22 cellular contexts compared by ENCODE assay signal in the genomic region with DNA sequence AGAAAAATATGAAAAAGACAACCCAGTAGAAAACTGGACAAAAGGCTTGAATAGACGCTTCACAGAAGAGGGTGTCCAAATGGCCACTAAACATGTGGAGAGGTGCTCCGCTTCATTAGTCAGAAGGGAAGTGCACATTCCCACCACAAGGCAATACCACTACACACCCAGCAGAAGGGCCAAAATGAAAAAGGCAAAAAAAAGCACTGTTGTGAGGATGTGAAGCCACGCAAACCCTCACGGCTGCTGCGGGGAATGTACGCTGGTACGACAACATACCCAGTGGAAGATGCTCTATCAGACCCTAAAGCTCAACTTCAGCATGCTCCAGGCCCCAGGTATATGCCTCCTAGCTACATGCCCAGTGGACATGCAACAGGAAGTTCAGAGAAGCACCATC. TPM values are rescaled to one million over a fixed set of nuclear protein-coding genes. Genes with fewer than 3 reads are reported as not detected.
DNase-seq lines count a peak whose midpoint lies in the region; ATAC-seq lines count a peak whose summit lies in the region.
"Had no signal": no experiment of that assay in that cellular context is flagged by ENCODE, and none has a peak within 500 bp of the region (broad histone marks: within the 10 kb centered on the region; RNA-seq: fewer than 3 reads in every experiment).

No MANE protein-coding gene starts in this region.

- no peaks in the 10 kb centered on the region for H4K20me1 ChIP-seq in GM23248 (ENCODE audit: insufficient read depth)

- POLR2A ChIA-PET in activated naive CD8-positive, alpha-beta T cell treated with anti-CD3 and anti-CD28 coated beads, Interleukin-2, amount 10 ng/mL, durations not matched to agents 7 days and 5 days (lab: Charles Lee), result interaction anchor here (1.0 to 4.6 kb wide), 3 partner anchors 16 to 49 kb away, joined by 3 to 29 read pairs (median 3); partner anchors contain the start of gene PIK3R5

- H3K9me2 ChIP-seq in GM23248 (ENCODE audit: insufficient read depth), result no peaks in the 10 kb centered on the region

- no peak for DNase-seq in activated naive CD4-positive, alpha-beta T cell treated with anti-CD3 and anti-CD28 coated beads for 36 hours
- no peak for DNase-seq in activated naive CD4-positive, alpha-beta T cell (lab: John Stamatoyannopoulos, UW)
- DNase-seq in activated naive CD8-positive, alpha-beta T cell treated with anti-CD3 and anti-CD28 coated beads, Interleukin-2, amount 10 ng/mL, durations not matched to agents 7 days and 5 days, result no peak
- peak in 1 of 2 donors; percentile 56 for DNase-seq in stimulated activated effector memory CD8-positive, alpha-beta T cell treated with anti-CD3 and anti-CD28 coated beads, Interleukin-12 subunit alpha, Interleukin-12 subunit beta, amount 100 ng/mL, for 72 hours (ENCODE audit: low spot score in 2 of 2)
- DNase-seq in GM23248 (no peak), Ammon's horn (ENCODE audit: low spot score) (no peak), A172 (ENCODE audit: low spot score) (no peak)
- DNase-seq: activated B cell treated with CpG ODN at 0.5 μM for 24 hours; activated gamma-delta T cell treated with Interleukin-2 at 50 U/mL for 16 hours; DMS79 treated with DMSO at 0.1 percent for 48 hours; effector CD4-positive, alpha-beta T cell; hippocampal formation; Karpas-422; left ventricle myocardium superior; MV-4-11; NCI-H187; psoas muscle; RPMI8226; T-helper 9 cell had no signal

- in situ Hi-C loops in GM23248 (cut with MboI), result no loop called here

- H3K27me3 Mint-ChIP-seq in activated naive CD4-positive, alpha-beta T cell treated with anti-CD3 and anti-CD28 coated beads for 36 hours (ENCODE audit: low read depth), result no peaks in the 10 kb centered on the region
- no peaks in the 10 kb centered on the region for H3K27me3 Mint-ChIP-seq in IgD-negative memory B cell
- H3K27me3 Mint-ChIP-seq in activated naive CD8-positive, alpha-beta T cell treated with anti-CD3 and anti-CD28 coated beads, Interleukin-2, amount 10 ng/mL, durations not matched to agents 7 days and 5 days, result no peaks in the 10 kb centered on the region
- H3K27me3 Mint-ChIP-seq: activated B cell treated with CpG ODN at 0.5 μM for 24 hours had no signal

- no peaks in the 10 kb centered on the region for H3F3A ChIP-seq in GM23248 (ENCODE audit: insufficient read depth)

- peak overlapping the region; percentile 58 for H3K4me3 Mint-ChIP-seq in activated naive CD4-positive, alpha-beta T cell treated with anti-CD3 and anti-CD28 coated beads for 36 hours
- H3K4me3 Mint-ChIP-seq in IgD-negative memory B cell, result peak overlapping the region in 1 of 4 donors; percentile 67
- peak overlapping the region; percentile 68 for H3K4me3 Mint-ChIP-seq in activated naive CD8-positive, alpha-beta T cell treated with anti-CD3 and anti-CD28 coated beads, Interleukin-2, amount 10 ng/mL, durations not matched to agents 7 days and 5 days
- H3K4me3 Mint-ChIP-seq in stimulated activated effector memory CD8-positive, alpha-beta T cell treated with anti-CD3 and anti-CD28 coated beads, Interleukin-12 subunit alpha, Interleukin-12 subunit beta, amount 100 ng/mL, for 72 hours, result peak overlapping the region; percentile 46
- H3K4me3 Mint-ChIP-seq: activated B cell treated with CpG ODN at 0.5 μM for 24 hours, GM23338 had no signal

- 88 to 91% methylated on average over 7 of the region's 7 CpGs for WGBS in GM23248 (ENCODE audit: low coverage in 1 of 2, low lambda C conversion rate in 2 of 2, missing lambda C conversion rate in 2 of 2), 2 experiments

- H3K36me3 ChIP-seq in GM23248 (ENCODE audit: low read depth), result no peaks in the 10 kb centered on the region
- H3K36me3 ChIP-seq: esophagus muscularis mucosa had no signal

- no peak overlapping the region for H3K9ac ChIP-seq in GM23248

- no peak overlapping the region for H3K4me2 ChIP-seq in GM23248 (ENCODE audit: unreplicated experiment)
- H3K4me2 ChIP-seq: GM23338 had no signal

- H3K27ac Mint-ChIP-seq in activated naive CD4-positive, alpha-beta T cell treated with anti-CD3 and anti-CD28 coated beads for 36 hours, result peak overlapping the region; percentile 91
- H3K27ac Mint-ChIP-seq in IgD-negative memory B cell, result peak overlapping the region; percentile 8 to 69 (median 53)
- peak overlapping the region; percentile 71 for H3K27ac Mint-ChIP-seq in activated naive CD8-positive, alpha-beta T cell treated with anti-CD3 and anti-CD28 coated beads, Interleukin-2, amount 10 ng/mL, durations not matched to agents 7 days and 5 days
- peak overlapping the region; percentile 7 for H3K27ac Mint-ChIP-seq in stimulated activated effector memory CD8-positive, alpha-beta T cell treated with anti-CD3 and anti-CD28 coated beads, Interleukin-12 subunit alpha, Interleukin-12 subunit beta, amount 100 ng/mL, for 72 hours
- H3K27ac Mint-ChIP-seq: GM23338 had no signal

- no peak overlapping the region for H3K27ac ChIP-seq in GM23248
- H3K27ac ChIP-seq: esophagus muscularis mucosa, psoas muscle had no signal

- no peak for ATAC-seq in activated naive CD8-positive, alpha-beta T cell treated with anti-CD3 and anti-CD28 coated beads, Interleukin-2, amount 10 ng/mL, durations not matched to agents 7 days and 5 days (ENCODE audit: low read depth)
- peak; percentile 6 for ATAC-seq in stimulated activated effector memory CD8-positive, alpha-beta T cell treated with anti-CD3 and anti-CD28 coated beads, Interleukin-12 subunit alpha, Interleukin-12 subunit beta, amount 100 ng/mL, for 72 hours
- ATAC-seq: GM23338, psoas muscle had no signal

- intact Hi-C loops in activated naive CD4-positive, alpha-beta T cell treated with anti-CD3 and anti-CD28 coated beads for 36 hours (cut with micrococcal nuclease), result loop anchor here (5.0 kb wide), 2 partner anchors 91 to 566 kb away; partner anchors contain the start of gene RPL26

- CTCF ChIA-PET in activated naive CD4-positive, alpha-beta T cell treated with anti-CD3 and anti-CD28 coated beads for 36 hours (lab: Charles Lee), result interaction anchor here (1.7 to 1.8 kb wide), 2 partner anchors 49 to 50 kb away, joined by 6 to 7 read pairs; no protein-coding TSS in a partner anchor

- peaks cover 26% of the 10 kb centered on the region for H3K36me3 Mint-ChIP-seq in activated naive CD4-positive, alpha-beta T cell treated with anti-CD3 and anti-CD28 coated beads for 36 hours (ENCODE audit: low read depth)
- peaks cover 20% of the 10 kb centered on the region for H3K36me3 Mint-ChIP-seq in IgD-negative memory B cell
- H3K36me3 Mint-ChIP-seq in activated naive CD8-positive, alpha-beta T cell treated with anti-CD3 and anti-CD28 coated beads, Interleukin-2, amount 10 ng/mL, durations not matched to agents 7 days and 5 days, result peaks cover 73% of the 10 kb centered on the region
- peaks cover 44% of the 10 kb centered on the region for H3K36me3 Mint-ChIP-seq in stimulated activated effector memory CD8-positive, alpha-beta T cell treated with anti-CD3 and anti-CD28 coated beads, Interleukin-12 subunit alpha, Interleukin-12 subunit beta, amount 100 ng/mL, for 72 hours

- no peaks in the 10 kb centered on the region for H3K9me3 ChIP-seq in GM23248 (ENCODE audit: low read depth)
- H3K9me3 ChIP-seq: psoas muscle had no signal

- no peak overlapping the region for H2AFZ ChIP-seq in GM23248
- H2AFZ ChIP-seq: GM23338 had no signal

- no peak overlapping the region for H3K4me3 ChIP-seq in GM23248
- H3K4me3 ChIP-seq: esophagus muscularis mucosa, GM23338, psoas muscle had no signal

- no peaks in the 10 kb centered on the region for H3K27me3 ChIP-seq in GM23248 (replicated peaks; ENCODE audit: insufficient read depth)

- no peaks in the 10 kb centered on the region for H3K79me2 ChIP-seq in GM23248 (ENCODE audit: insufficient read depth)

- H3K4me1 Mint-ChIP-seq in activated naive CD4-positive, alpha-beta T cell treated with anti-CD3 and anti-CD28 coated beads for 36 hours (ENCODE audit: low read depth), result peaks cover 80% of the 10 kb centered on the region
- peaks cover 47 to 74% (median 55%) of the 10 kb centered on the region in 3 donors for H3K4me1 Mint-ChIP-seq in IgD-negative memory B cell
- H3K4me1 Mint-ChIP-seq in activated naive CD8-positive, alpha-beta T cell treated with anti-CD3 and anti-CD28 coated beads, Interleukin-2, amount 10 ng/mL, durations not matched to agents 7 days and 5 days, result peaks cover 66% of the 10 kb centered on the region
- H3K4me1 Mint-ChIP-seq in stimulated activated effector memory CD8-positive, alpha-beta T cell treated with anti-CD3 and anti-CD28 coated beads, Interleukin-12 subunit alpha, Interleukin-12 subunit beta, amount 100 ng/mL, for 72 hours, result peaks cover 95% of the 10 kb centered on the region
- H3K4me1 Mint-ChIP-seq: GM23338 had no signal

- peaks cover 19% of the 10 kb centered on the region for H3K9me3 Mint-ChIP-seq in activated naive CD4-positive, alpha-beta T cell treated with anti-CD3 and anti-CD28 coated beads for 36 hours
- H3K9me3 Mint-ChIP-seq in IgD-negative memory B cell, result peaks cover 0 to 2% (median 1%) of the 10 kb centered on the region in 3 donors
- peaks cover 13% of the 10 kb centered on the region for H3K9me3 Mint-ChIP-seq in activated naive CD8-positive, alpha-beta T cell treated with anti-CD3 and anti-CD28 coated beads, Interleukin-2, amount 10 ng/mL, durations not matched to agents 7 days and 5 days
- H3K9me3 Mint-ChIP-seq in stimulated activated effector memory CD8-positive, alpha-beta T cell treated with anti-CD3 and anti-CD28 coated beads, Interleukin-12 subunit alpha, Interleukin-12 subunit beta, amount 100 ng/mL, for 72 hours, result no peaks in the 10 kb centered on the region
- H3K9me3 Mint-ChIP-seq: GM23338 had no signal

- no peaks in the 10 kb centered on the region for H3K4me1 ChIP-seq in GM23248 (ENCODE audit: insufficient read depth)
- H3K4me1 ChIP-seq: esophagus muscularis mucosa, psoas muscle had no signal

RNA-seq across cellular contexts. Expression of gene PIK3R5, which starts 17.0 kb away (rescaled TPM):
- total RNA-seq in activated naive CD4-positive, alpha-beta T cell treated with anti-CD3 and anti-CD28 coated beads for 36 hours, result 10 to 100 TPM; 15.9 to 18.1 TPM
- 30.7 TPM for polyA plus RNA-seq in IgD-negative memory B cell
- 10 to 100 TPM; 81.4 to 84.0 TPM for total RNA-seq in activated naive CD8-positive, alpha-beta T cell treated with anti-CD3 and anti-CD28 coated beads, Interleukin-2, amount 10 ng/mL, durations not matched to agents 7 days and 5 days
- total RNA-seq in GM23248 (2014; rRNA removed; shearing (Covaris generic)), result 0.11 TPM in 1 of 2 replicates, not detected in the other
- not detected in 2 replicates for polyA plus RNA-seq in GM23248 (2016; fragmentation: Nextera tagmentation; extraction: Ambion mirVana)
- total RNA-seq in A172 (2014; rRNA removed; shearing (Covaris generic)), result 0.14 TPM in 1 of 2 replicates, not detected in the other

Comparison
In these comparisons a context has a peak if more than half of its experiments do, and no peak if none do; other contexts are left out.
1. H3K27ac Mint-ChIP-seq: peak in every context shown above with its lines; median percentile 91 in activated naive CD4-positive, alpha-beta T cell treated with anti-CD3 and anti-CD28 coated beads for 36 hours; 71 in activated naive CD8-positive, alpha-beta T cell treated with anti-CD3 and anti-CD28 coated beads, Interleukin-2, amount 10 ng/mL, durations not matched to agents 7 days and 5 days; 53 in IgD-negative memory B cell; 7 in stimulated activated effector memory CD8-positive, alpha-beta T cell treated with anti-CD3 and anti-CD28 coated beads, Interleukin-12 subunit alpha, Interleukin-12 subunit beta, amount 100 ng/mL, for 72 hours.
2. RNA of gene PIK3R5, which starts 17.0 kb away (total RNA-seq): 81.4 to 84.0 TPM in activated naive CD8-positive, alpha-beta T cell treated with anti-CD3 and anti-CD28 coated beads, Interleukin-2, amount 10 ng/mL, durations not matched to agents 7 days and 5 days and 15.9 to 18.1 TPM in activated naive CD4-positive, alpha-beta T cell treated with anti-CD3 and anti-CD28 coated beads for 36 hours; 0.11 TPM in GM23248 and 0.14 TPM in A172; every median in the first group is over 10 times any median in the second.